ENCODE assay signal across 1 cellular context in genomic region chr12:54751493-54751892, GRCh38.
TF ChIP-seq lines count a peak whose summit lies in the region.

No MANE protein-coding gene starts in this region.

TF ChIP-seq in HepG2, 621 proteins besides CTCF, POLR2A, EP300 and RAD21 (continued from another document):
- TF ChIP-seq, protein P1, sequence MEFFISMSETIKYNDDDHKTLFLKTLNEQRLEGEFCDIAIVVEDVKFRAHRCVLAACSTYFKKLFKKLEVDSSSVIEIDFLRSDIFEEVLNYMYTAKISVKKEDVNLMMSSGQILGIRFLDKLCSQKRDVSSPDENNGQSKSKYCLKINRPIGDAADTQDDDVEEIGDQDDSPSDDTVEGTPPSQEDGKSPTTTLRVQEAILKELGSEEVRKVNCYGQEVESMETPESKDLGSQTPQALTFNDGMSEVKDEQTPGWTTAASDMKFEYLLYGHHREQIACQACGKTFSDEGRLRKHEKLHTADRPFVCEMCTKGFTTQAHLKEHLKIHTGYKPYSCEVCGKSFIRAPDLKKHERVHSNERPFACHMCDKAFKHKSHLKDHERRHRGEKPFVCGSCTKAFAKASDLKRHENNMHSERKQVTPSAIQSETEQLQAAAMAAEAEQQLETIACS (CRISPR knock-in tag; IDR thresholded peaks at IDR 0.05) = no peak
- no peak for TF ChIP-seq EEA1 (CRISPR knock-in tag; IDR thresholded peaks at IDR 0.05; ENCODE audit: borderline replicate concordance)
- no peak for TF ChIP-seq RFXANK (CRISPR knock-in tag; IDR thresholded peaks at IDR 0.05)
- no peak for TF ChIP-seq ZNF383 (CRISPR knock-in tag; IDR thresholded peaks at IDR 0.05; ENCODE audit: borderline replicate concordance)
- no peak for TF ChIP-seq FOXJ3 (CRISPR knock-in tag; IDR thresholded peaks at IDR 0.05; ENCODE audit: borderline replicate concordance)
- no peak for TF ChIP-seq ZNF670 (CRISPR knock-in tag; IDR thresholded peaks at IDR 0.05; ENCODE audit: borderline replicate concordance)
- no peak for TF ChIP-seq GATAD2A (CRISPR knock-in tag; IDR thresholded peaks at IDR 0.05)
- TF ChIP-seq MAFK (conservative IDR thresholded peaks at IDR 0.05 in 1 of 2, IDR thresholded peaks at IDR 0.05 in 1 of 2; ENCODE audit: low read length in 2 of 2) = peak in 1 of 2 experiments; percentile 15; a peak in 1 of 4 replicates
- no peak for TF ChIP-seq RARA (CRISPR knock-in tag; IDR thresholded peaks at IDR 0.05)
- TF ChIP-seq SIX1 (CRISPR knock-in tag; IDR thresholded peaks at IDR 0.05; ENCODE audit: borderline replicate concordance) = no peak
